Comparison of ENCODE assay signal across 17 cellular contexts in genomic region chr13:51603716-51604115, GRCh38. TPM values are rescaled to one million over a fixed set of nuclear protein-coding genes. Genes with fewer than 3 reads are reported as not detected.
DNase-seq lines count a peak whose midpoint lies in the region; ATAC-seq and TF ChIP-seq lines count a peak whose summit lies in the region.
"Had no signal": no experiment of that assay in that cellular context is flagged by ENCODE, and none has a peak within 500 bp of the region (broad histone marks: within the 10 kb centered on the region; RNA-seq: fewer than 3 reads in every experiment).

No MANE protein-coding gene starts in this region.

- no peak overlapping the region for H3K27ac Mint-ChIP-seq in MCF 10A (ENCODE audit: low read depth, unreplicated experiment)
- H3K27ac Mint-ChIP-seq: CD4-positive, alpha-beta T cell; HFFc6 had no signal

- TF ChIP-seq CTCF in MCF 10A (IDR thresholded peaks at IDR 0.05; ENCODE audit: unreplicated experiment) (no peak), breast epithelium (IDR thresholded peaks at IDR 0.05) (no peak), RWPE2 (IDR thresholded peaks at IDR 0.05; ENCODE audit: poor library complexity, severe bottlenecking) (no peak), foreskin keratinocyte (conservative IDR thresholded peaks at IDR 0.05) (no peak), foreskin fibroblast (IDR thresholded peaks at IDR 0.05; ENCODE audit: low read depth, low read length) (no peak)

- no peaks in the 10 kb centered on the region for H3K9me3 ChIP-seq in breast epithelium
- H3K9me3 ChIP-seq in RWPE2 (ENCODE audit: severe bottlenecking), result no peaks in the 10 kb centered on the region
- H3K9me3 ChIP-seq: A549 had no signal

- TF ChIP-seq POLR2A in breast epithelium (IDR thresholded peaks at IDR 0.05), result no peak

- ATAC-seq in RWPE2 (ENCODE audit: low read depth), result peak; percentile 71
- ATAC-seq in foreskin keratinocyte, result peak; percentile 86
- ATAC-seq: A549, HCT116 had no signal

- H3K27ac ChIP-seq in breast epithelium, result no peak overlapping the region
- H3K27ac ChIP-seq in RWPE2 (ENCODE audit: poor library complexity, severe bottlenecking), result peak overlapping the region; percentile 31
- no peak overlapping the region for H3K27ac ChIP-seq in foreskin keratinocyte
- H3K27ac ChIP-seq: 22Rv1, A549, C4-2B, GM23248 had no signal

- H3K4me1 Mint-ChIP-seq in MCF 10A (ENCODE audit: insufficient read depth, unreplicated experiment), result peaks cover 37% of the 10 kb centered on the region

- intact Hi-C loops in MCF 10A (cut with micrococcal nuclease), result no loop called here
- intact Hi-C loops in breast epithelium (cut with DNase I; ENCODE audit: low total_unique reads), result no loop called here

- no peaks in the 10 kb centered on the region for H3K27me3 ChIP-seq in breast epithelium
- H3K27me3 ChIP-seq in RWPE2 (ENCODE audit: insufficient read depth, poor library complexity, severe bottlenecking), result no peaks in the 10 kb centered on the region
- H3K27me3 ChIP-seq in foreskin keratinocyte, result no peaks in the 10 kb centered on the region

- no TSS peak for BruUV-seq in MCF 10A (replicated peaks; lab: Mats Ljungman, UMichigan)

- H3K4me3 ChIP-seq in breast epithelium (no peak overlapping the region), RWPE2 (ENCODE audit: severe bottlenecking) (no peak overlapping the region), foreskin fibroblast (ENCODE audit: low read depth in 1 of 2, low read length in 2 of 2) (no peak overlapping the region)
- H3K4me3 ChIP-seq: A549, GM23248 had no signal

- POLR2A ChIA-PET in MCF 10A (lab: Yijun Ruan, JAX), result interaction anchor here (0.8 to 1.0 kb wide), 2 partner anchors 9 to 22 kb away, joined by 3 read pairs; no protein-coding TSS in a partner anchor

- H3K9me3 Mint-ChIP-seq in MCF 10A (ENCODE audit: unreplicated experiment), result peaks cover 7% of the 10 kb centered on the region
- H3K9me3 Mint-ChIP-seq: CD4-positive, alpha-beta T cell had no signal

- no peaks in the 10 kb centered on the region for H3K36me3 ChIP-seq in breast epithelium
- peaks cover 29% of the 10 kb centered on the region for H3K36me3 ChIP-seq in RWPE2 (ENCODE audit: low read depth)

- DNase-seq in MCF 10A (ENCODE audit: unreplicated experiment), result peak; percentile 30
- no peak for DNase-seq in breast epithelium (ENCODE audit: low spot score in 2 of 2)
- DNase-seq in RWPE2 (ENCODE audit: low spot score), result no peak
- DNase-seq in foreskin keratinocyte, result peak in 1 of 2 donors; percentile 65
- no peak for DNase-seq in NCI-H187 treated with DMSO at 0.1 percent for 48 hours (lab: John Stamatoyannopoulos, UW)
- no peak for DNase-seq in activated CD4-positive, alpha-beta T cell treated with anti-CD3 and anti-CD28 coated beads, Interleukin-2, amount 50 U/mL, for 48 hours
- no peak for DNase-seq in foreskin fibroblast
- DNase-seq: AML-193; Caco-2; CD4-positive, alpha-beta T cell; GM23248; H7; HFFc6 had no signal

- H3K36me3 Mint-ChIP-seq in MCF 10A (ENCODE audit: insufficient read depth, unreplicated experiment), result peaks cover 6% of the 10 kb centered on the region

- H3K27me3 Mint-ChIP-seq in MCF 10A (ENCODE audit: insufficient read depth, unreplicated experiment), result no peaks in the 10 kb centered on the region
- H3K27me3 Mint-ChIP-seq: CD4-positive, alpha-beta T cell had no signal

- H3K4me1 ChIP-seq in breast epithelium (no peaks in the 10 kb centered on the region), RWPE2 (ENCODE audit: insufficient read depth, poor library complexity, severe bottlenecking) (peaks cover 24% of the 10 kb centered on the region), foreskin keratinocyte (peaks cover 29% of the 10 kb centered on the region)
- H3K4me1 ChIP-seq: Caco-2 had no signal

- CTCF ChIA-PET in MCF 10A (lab: Yijun Ruan, JAX), result interaction anchor here (1.0 to 1.2 kb wide), 2 partner anchors 8 to 13 kb away, joined by 3 read pairs; no protein-coding TSS in a partner anchor

- no peak overlapping the region for H3K4me3 Mint-ChIP-seq in MCF 10A (ENCODE audit: unreplicated experiment)
- H3K4me3 Mint-ChIP-seq: CD4-positive, alpha-beta T cell; HFFc6 had no signal

RNA-seq across cellular contexts. Expression of gene WDFY2, which starts 19.5 kb away (rescaled TPM):
- total RNA-seq in MCF 10A (2022) (46.7 and 56.2 TPM in 2 replicates), breast epithelium (10 to 100 TPM; 21.0 to 27.7 (median 21.4) TPM), foreskin keratinocyte (21.5 and 23.6 TPM in 2 replicates)
- polyA plus RNA-seq in foreskin keratinocyte, result 9.2 and 11.1 TPM in 2 replicates
